Comparison of ENCODE assay signal across 21 cellular contexts in the genomic region with DNA sequence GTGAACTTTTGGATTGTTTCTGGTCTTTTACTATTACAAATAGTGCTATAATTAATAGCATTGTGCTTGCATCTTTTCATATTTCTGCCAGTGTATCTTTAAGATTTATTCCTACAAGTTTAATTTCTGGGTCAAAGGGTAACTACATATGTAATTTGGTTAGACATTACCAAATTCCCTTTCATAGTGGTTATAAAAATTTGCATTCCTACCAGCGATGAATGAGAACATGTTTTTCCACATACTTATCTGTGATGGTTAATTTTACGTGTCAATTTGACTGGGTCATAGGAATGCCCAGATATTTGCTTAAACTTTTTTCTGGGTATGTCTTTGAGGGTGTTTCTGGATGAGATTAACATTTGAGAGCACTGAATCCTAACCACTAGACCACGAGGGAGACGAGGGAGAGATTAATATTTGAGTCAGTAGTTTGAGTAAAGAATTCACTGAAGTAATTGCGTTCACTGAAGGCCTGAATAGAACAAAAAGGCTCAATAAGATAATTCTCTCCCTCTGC.
"Had no signal": no experiment of that assay in that cellular context is flagged by ENCODE, and none has a peak within 500 bp of the region (broad histone marks: within the 10 kb centered on the region; RNA-seq: fewer than 3 reads in every experiment).

No MANE protein-coding gene starts in this region.

- H3K4me3 ChIP-seq: coronary artery, hepatocyte, prostate gland, right lobe of liver, spleen, testis, tibial nerve had no signal

- DNase-seq: effector CD4-positive, alpha-beta T cell; endodermal cell; erythroblast; foreskin melanocyte; head of caudate nucleus; kidney glomerular epithelial cell; natural killer cell; nucleus accumbens; right lobe of liver; spleen; stimulated activated CD4-positive, alpha-beta T cell treated with anti-CD3 and anti-CD28 coated beads, Interleukin-15, amount 100 ng/mL, for 24 hours; stimulated activated CD4-positive, alpha-beta T cell treated with anti-CD3 and anti-CD28 coated beads, Interleukin-1b, Interleukin-23, amount 100 ng/mL, for 48 hours; stimulated activated CD4-positive, alpha-beta T cell treated with anti-CD3 and anti-CD28 coated beads, Interleukin-4, amount 100 ng/mL, for 24 hours; testis had no signal

- H3K9me3 ChIP-seq: prostate gland, right lobe of liver, spleen, testis, tibial nerve had no signal

- H3K4me1 ChIP-seq: parathyroid adenoma, prostate gland, right lobe of liver, spleen, testis, tibial nerve had no signal

- H3K79me2 ChIP-seq: hepatocyte, parathyroid adenoma had no signal

- H3K4me2 ChIP-seq: hepatocyte had no signal

- H3K36me3 ChIP-seq: prostate gland, right lobe of liver, spleen, tibial nerve had no signal

- H3K27me3 ChIP-seq: hepatocyte, right lobe of liver, testis, tibial nerve had no signal

- H2AFZ ChIP-seq: hepatocyte, parathyroid adenoma had no signal

- H3K9ac ChIP-seq: parathyroid adenoma had no signal

- H3K27ac ChIP-seq: coronary artery, hepatocyte, parathyroid adenoma, prostate gland, right lobe of liver, spleen, testis, tibial nerve had no signal

- ATAC-seq: left lobe of liver; natural killer cell; right lobe of liver; stimulated activated memory B cell treated with anti-CD40 and anti-IgM and Interleukin-4, amounts not matched to agents 10 μg/mL and 1 μg/mL and 100 μg/mL, for 72 hours had no signal
